11 cellular contexts compared by ENCODE assay signal in the genomic region with DNA sequence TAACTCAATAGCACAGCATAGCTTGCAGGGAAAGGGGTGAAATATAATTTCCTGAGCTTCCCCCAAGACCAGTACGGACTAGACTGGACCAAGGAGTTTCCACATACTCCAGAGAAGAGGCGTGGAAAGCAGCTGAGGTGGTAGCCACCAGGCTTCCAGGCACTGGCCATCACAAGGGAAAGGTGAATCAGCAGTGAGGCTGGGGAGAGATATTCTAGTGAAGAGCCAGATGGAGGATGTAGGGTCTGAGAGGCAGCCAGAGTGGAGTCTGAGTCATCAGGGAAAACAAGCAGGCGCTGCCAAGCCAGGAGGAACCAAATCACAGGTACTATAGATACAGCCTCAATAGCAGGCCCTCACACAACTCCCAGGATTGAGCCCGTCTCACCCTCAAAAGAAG. TPM values are rescaled to one million over a fixed set of nuclear protein-coding genes. Genes with fewer than 3 reads are reported as not detected.
DNase-seq lines count a peak whose midpoint lies in the region; ATAC-seq and TF ChIP-seq lines count a peak whose summit lies in the region.
"Had no signal": no experiment of that assay in that cellular context is flagged by ENCODE, and none has a peak within 500 bp of the region (broad histone marks: within the 10 kb centered on the region; RNA-seq: fewer than 3 reads in every experiment).

No MANE protein-coding gene starts in this region.

- no peak for DNase-seq in activated naive CD8-positive, alpha-beta T cell treated with anti-CD3 and anti-CD28 coated beads, Interleukin-2, amount 10 ng/mL, durations not matched to agents 7 days and 5 days
- no peak for DNase-seq in activated naive CD8-positive, alpha-beta T cell treated with anti-CD3 and anti-CD28 coated beads for 36 hours
- DNase-seq in RPMI7951 (ENCODE audit: low read depth) (peak; percentile 86), fibroblast of the aortic adventitia (ENCODE audit: low read depth) (peak; percentile 82), superior temporal gyrus (ENCODE audit: extremely low spot score) (peak; percentile 62), lower leg skin (ENCODE audit: low spot score in 2 of 2) (no peak), Right ventricle myocardium superior (no peak)
- DNase-seq: CD4-positive, CD25-positive, alpha-beta regulatory T cell; RPMI8226; uterus had no signal

- no peaks in the 10 kb centered on the region for H3K9me3 Mint-ChIP-seq in activated naive CD8-positive, alpha-beta T cell treated with anti-CD3 and anti-CD28 coated beads, Interleukin-2, amount 10 ng/mL, durations not matched to agents 7 days and 5 days
- no peaks in the 10 kb centered on the region for H3K9me3 Mint-ChIP-seq in activated naive CD8-positive, alpha-beta T cell treated with anti-CD3 and anti-CD28 coated beads for 36 hours
- H3K9me3 Mint-ChIP-seq: CD4-positive, CD25-positive, alpha-beta regulatory T cell had no signal

- TF ChIP-seq CTCF in fibroblast of the aortic adventitia (IDR thresholded peaks at IDR 0.05; ENCODE audit: insufficient read depth, low read length) (no peak), lower leg skin (IDR thresholded peaks at IDR 0.05) (no peak)

- POLR2A ChIA-PET in activated naive CD8-positive, alpha-beta T cell treated with anti-CD3 and anti-CD28 coated beads, Interleukin-2, amount 10 ng/mL, durations not matched to agents 7 days and 5 days (lab: Charles Lee) = interaction anchor here (0.8 to 1.4 kb wide), 3 partner anchors 8 to 20 kb away, joined by 3 to 5 read pairs (median 5); no protein-coding TSS in a partner anchor

- H3K27me3 Mint-ChIP-seq in activated naive CD8-positive, alpha-beta T cell treated with anti-CD3 and anti-CD28 coated beads, Interleukin-2, amount 10 ng/mL, durations not matched to agents 7 days and 5 days = peaks cover 16% of the 10 kb centered on the region
- H3K27me3 Mint-ChIP-seq in activated naive CD8-positive, alpha-beta T cell treated with anti-CD3 and anti-CD28 coated beads for 36 hours = no peaks in the 10 kb centered on the region

- intact Hi-C loops in lower leg skin (cut with DNase I; ENCODE audit: low total_unique reads) = no loop called here
- intact Hi-C loops in Right ventricle myocardium superior (cut with DNase I) = loop anchor here (5.0 kb wide), 1 partner anchor 70 kb away; no protein-coding TSS in a partner anchor

- peak; percentile 28 for ATAC-seq in activated naive CD8-positive, alpha-beta T cell treated with anti-CD3 and anti-CD28 coated beads, Interleukin-2, amount 10 ng/mL, durations not matched to agents 7 days and 5 days (ENCODE audit: low read depth)
- ATAC-seq in GM18520 (IDR thresholded peaks at IDR 0.05; ENCODE audit: unreplicated experiment) (no peak), Right ventricle myocardium superior (ENCODE audit: poor library complexity) (no peak)

- H3K4me3 ChIP-seq in fibroblast of the aortic adventitia (ENCODE audit: low read depth, low read length) (no peak overlapping the region), lower leg skin (ENCODE audit: low read depth, poor library complexity, severe bottlenecking) (no peak overlapping the region)
- H3K4me3 ChIP-seq: uterus had no signal

- no peak for TF ChIP-seq POLR2A in lower leg skin (IDR thresholded peaks at IDR 0.05)

- 69 to 78% methylated on average over 4 of the region's 4 CpGs for WGBS in lower leg skin, 2 donors

- H3K27ac Mint-ChIP-seq in activated naive CD8-positive, alpha-beta T cell treated with anti-CD3 and anti-CD28 coated beads, Interleukin-2, amount 10 ng/mL, durations not matched to agents 7 days and 5 days = no peak overlapping the region
- no peak overlapping the region for H3K27ac Mint-ChIP-seq in activated naive CD8-positive, alpha-beta T cell treated with anti-CD3 and anti-CD28 coated beads for 36 hours

- H3K36me3 Mint-ChIP-seq in activated naive CD8-positive, alpha-beta T cell treated with anti-CD3 and anti-CD28 coated beads, Interleukin-2, amount 10 ng/mL, durations not matched to agents 7 days and 5 days = peaks cover 1% of the 10 kb centered on the region
- no peaks in the 10 kb centered on the region for H3K36me3 Mint-ChIP-seq in activated naive CD8-positive, alpha-beta T cell treated with anti-CD3 and anti-CD28 coated beads for 36 hours
- H3K36me3 Mint-ChIP-seq: CD4-positive, CD25-positive, alpha-beta regulatory T cell had no signal

- no peak overlapping the region for H3K4me3 Mint-ChIP-seq in activated naive CD8-positive, alpha-beta T cell treated with anti-CD3 and anti-CD28 coated beads, Interleukin-2, amount 10 ng/mL, durations not matched to agents 7 days and 5 days
- H3K4me3 Mint-ChIP-seq in activated naive CD8-positive, alpha-beta T cell treated with anti-CD3 and anti-CD28 coated beads for 36 hours = no peak overlapping the region

- peaks cover 45% of the 10 kb centered on the region for H3K4me1 Mint-ChIP-seq in activated naive CD8-positive, alpha-beta T cell treated with anti-CD3 and anti-CD28 coated beads, Interleukin-2, amount 10 ng/mL, durations not matched to agents 7 days and 5 days
- peaks cover 45% of the 10 kb centered on the region for H3K4me1 Mint-ChIP-seq in activated naive CD8-positive, alpha-beta T cell treated with anti-CD3 and anti-CD28 coated beads for 36 hours

RNA-seq across cellular contexts. Expression of a gene that starts 9.6 kb away (rescaled TPM):
- 10 to 100 TPM; 62.6 to 70.8 TPM for total RNA-seq in activated naive CD8-positive, alpha-beta T cell treated with anti-CD3 and anti-CD28 coated beads, Interleukin-2, amount 10 ng/mL, durations not matched to agents 7 days and 5 days
- total RNA-seq in activated naive CD8-positive, alpha-beta T cell treated with anti-CD3 and anti-CD28 coated beads for 36 hours = 10 to 100 TPM; 36.1 to 40.2 TPM
- 14.5 and 16.1 TPM in 2 replicates for total RNA-seq in RPMI7951 (2014; rRNA removed; shearing (Covaris generic))
- 25.6 and 28.9 TPM in 2 replicates for total RNA-seq in fibroblast of the aortic adventitia (ENCODE audit: low replicate concordance)
- 10 to 100 TPM; 18.7 to 46.2 (median 21.2) TPM for total RNA-seq in lower leg skin
- total RNA-seq in Right ventricle myocardium superior = 3.5 TPM

Comparison
In these comparisons a context has a peak if more than half of its experiments do, and no peak if none do; other contexts are left out.
1. DNase-seq: peak in RPMI7951 (single experiment), fibroblast of the aortic adventitia (single experiment) and superior temporal gyrus (single experiment); none in activated naive CD8-positive, alpha-beta T cell treated with anti-CD3 and anti-CD28 coated beads, Interleukin-2, amount 10 ng/mL, durations not matched to agents 7 days and 5 days (single experiment), activated naive CD8-positive, alpha-beta T cell treated with anti-CD3 and anti-CD28 coated beads for 36 hours (single experiment), lower leg skin (0 of 2) and Right ventricle myocardium superior (single experiment).